In genomic region chr3:150408232-150409124, GRCh38 we compare ENCODE assay signal across 8 cellular contexts. TPM values are rescaled to one million over a fixed set of nuclear protein-coding genes. Genes with fewer than 3 reads are reported as not detected.
DNase-seq lines count a peak whose midpoint lies in the region; ATAC-seq and TF ChIP-seq lines count a peak whose summit lies in the region.

Gene TSC22D2, plus strand, starts transcription at chr3:150408298. Its CDS starts 1,053 bp downstream, at chr3:150409351.

- intact Hi-C loops in breast epithelium (cut with DNase I; ENCODE audit: low total_unique reads) = no loop called here

- peak; percentile 44 for ATAC-seq in GM18858 (IDR thresholded peaks at IDR 0.05; ENCODE audit: unreplicated experiment)
- peak; percentile 57 for ATAC-seq in HG03066 (IDR thresholded peaks at IDR 0.05; ENCODE audit: low read depth, unreplicated experiment)

- DNase-seq in AG04449 (ENCODE audit: low read depth, low spot score) = no peak
- peak; percentile 94 for DNase-seq in NCI-H2171 (lab: John Stamatoyannopoulos, UW)
- DNase-seq in WERI-Rb-1 = peak; percentile 94
- DNase-seq in breast epithelium (ENCODE audit: low spot score in 2 of 2) = peak; percentile 93 to 97
- DNase-seq in iPS-NIHi7 (ENCODE audit: extremely low spot score) = peak; percentile 74
- peak; percentile 85 for DNase-seq in smooth muscle cell of the brain vasculature (ENCODE audit: low read depth, low spot score)

- no peaks in the 10 kb centered on the region for H3K4me1 ChIP-seq in breast epithelium

- peak; percentile 26 for TF ChIP-seq CTCF in AG04449 (IDR thresholded peaks at IDR 0.05; ENCODE audit: insufficient read depth, low read length, missing control alignments)
- no peak for TF ChIP-seq CTCF in WERI-Rb-1 (IDR thresholded peaks at IDR 0.05; ENCODE audit: low read depth, low read length)
- TF ChIP-seq CTCF in breast epithelium (IDR thresholded peaks at IDR 0.05) = peak in 2 of 3 donors; percentile 28 to 41

- H3K9me3 ChIP-seq in WERI-Rb-1 (ENCODE audit: severe bottlenecking) (no peaks in the 10 kb centered on the region), breast epithelium (no peaks in the 10 kb centered on the region)

- CTCF ChIA-PET in AG04449 (lab: Yijun Ruan, JAX) = interaction anchor here (0.7 to 2.7 kb wide), 16 partner anchors 9 to 472 kb away, joined by 3 to 12 read pairs (median 4); no protein-coding TSS in a partner anchor

- H3K27ac ChIP-seq in WERI-Rb-1 (peak within 1 kb of the TSS; percentile 99), breast epithelium (peak within 1 kb of the TSS; percentile 100)

- peak within 1 kb of the TSS; percentile 97 for H3K4me3 ChIP-seq in AG04449 (ENCODE audit: low read depth, low read length)
- peak within 1 kb of the TSS; percentile 77 for H3K4me3 ChIP-seq in WERI-Rb-1 (ENCODE audit: low read depth, low read length)
- H3K4me3 ChIP-seq in breast epithelium = peak within 1 kb of the TSS; percentile 85 to 98 (median 92)

- POLR2A ChIA-PET in AG04449 (lab: Yijun Ruan, JAX) = interaction anchor here (0.7 to 3.2 kb wide), 26 partner anchors 9 to 458 kb away, joined by 3 to 24 read pairs (median 4); partner anchors contain the start of genes EIF2A and SERP1

- H3K36me3 ChIP-seq in WERI-Rb-1 = peaks cover 20% of the 10 kb centered on the region
- no peaks in the 10 kb centered on the region for H3K36me3 ChIP-seq in breast epithelium

- no peaks in the 10 kb centered on the region for H3K27me3 ChIP-seq in WERI-Rb-1 (ENCODE audit: insufficient read depth, low read depth, severe bottlenecking)
- H3K27me3 ChIP-seq in breast epithelium = no peaks in the 10 kb centered on the region

- peak; percentile 97 for TF ChIP-seq POLR2A in breast epithelium (IDR thresholded peaks at IDR 0.05)

RNA-seq across cellular contexts. Expression of gene TSC22D2, which starts in this region (rescaled TPM):
- total RNA-seq in breast epithelium = 10 to 100 TPM; 12.1 to 19.8 (median 16.5) TPM
